1 cellular context compared by ENCODE assay signal in genomic region chr17:75524971-75525805, GRCh38.
A peak's percentile ranks its signal among the peaks of the same experiment; 100 is the strongest.
TF ChIP-seq lines count a peak whose summit lies in the region.

Gene LLGL2, plus strand, starts transcription at chr17:75525697. Its CDS starts 17,730 bp downstream, at chr17:75543427.

TF ChIP-seq in HepG2, 621 proteins besides CTCF, POLR2A, EP300 and RAD21 (continued from another document and continues in another):
- TF ChIP-seq REL (CRISPR knock-in tag; conservative IDR thresholded peaks at IDR 0.05) (no peak), ZNF784 (CRISPR knock-in tag; IDR thresholded peaks at IDR 0.05; ENCODE audit: borderline replicate concordance) (no peak), JUN (CRISPR knock-in tag; IDR thresholded peaks at IDR 0.05) (no peak), FLYWCH1 (CRISPR knock-in tag; IDR thresholded peaks at IDR 0.05) (peak; percentile 55; the same call in 1 of the 2 replicates), CCDC6 (CRISPR knock-in tag; IDR thresholded peaks at IDR 0.05) (peak; percentile 87; the same call in 1 of the 2 replicates), FOXA3 (CRISPR knock-in tag; IDR thresholded peaks at IDR 0.05) (peak; percentile 44), ZNF782 (CRISPR knock-in tag; IDR thresholded peaks at IDR 0.05; ENCODE audit: borderline replicate concordance) (peak; percentile 88; the same call in 1 of the 2 replicates), FOXO4 (CRISPR knock-in tag; conservative IDR thresholded peaks at IDR 0.05) (no peak), TOE1 (CRISPR knock-in tag; IDR thresholded peaks at IDR 0.05) (no peak), ZNF225 (CRISPR knock-in tag; IDR thresholded peaks at IDR 0.05) (no peak), BRCA1 (CRISPR knock-in tag; IDR thresholded peaks at IDR 0.05) (no peak), ZNF589 (CRISPR knock-in tag; conservative IDR thresholded peaks at IDR 0.05) (peak; percentile 70; the same call in 1 of the 2 replicates), RARG (CRISPR knock-in tag; IDR thresholded peaks at IDR 0.05; ENCODE audit: low read depth) (no peak), HIC2 (CRISPR knock-in tag; IDR thresholded peaks at IDR 0.05; ENCODE audit: low read depth) (peak; percentile 31; the same call in 1 of the 2 replicates), ZSCAN29 (CRISPR knock-in tag; conservative IDR thresholded peaks at IDR 0.05) (peak; percentile 67; the same call in 1 of the 2 replicates), RARA (CRISPR knock-in tag; IDR thresholded peaks at IDR 0.05) (peak; percentile 45; the same call in 1 of the 2 replicates), KLF6 (CRISPR knock-in tag; IDR thresholded peaks at IDR 0.05) (0 out of 2 replicates have a peak, but pooled peaks have one; percentile 33), ZNF652 (CRISPR knock-in tag; IDR thresholded peaks at IDR 0.05; ENCODE audit: borderline replicate concordance, low read depth) (no peak), ZNF768 (CRISPR knock-in tag; IDR thresholded peaks at IDR 0.05) (peak; percentile 97), ARID3A (IDR thresholded peaks at IDR 0.05; ENCODE audit: low read depth, low read length) (no peak), SP1 (IDR thresholded peaks at IDR 0.05) (no peak), SP1 (CRISPR knock-in tag; IDR thresholded peaks at IDR 0.05) (peak; percentile 49), ZNF580 (CRISPR knock-in tag; IDR thresholded peaks at IDR 0.05; ENCODE audit: borderline replicate concordance, low read depth) (peak; percentile 72; the same call in 1 of the 2 replicates), FOXK2 (IDR thresholded peaks at IDR 0.05) (no peak), ZNF180 (CRISPR knock-in tag; IDR thresholded peaks at IDR 0.05; ENCODE audit: borderline replicate concordance, low read depth) (peak; percentile 41; the same call in 1 of the 2 replicates), ETS1 (CRISPR knock-in tag; IDR thresholded peaks at IDR 0.05) (peak; percentile 95), NR2F6 (IDR thresholded peaks at IDR 0.05) (no peak), NR2F6 (CRISPR knock-in tag; IDR thresholded peaks at IDR 0.05) (no peak; the same call in 1 of the 2 replicates), DMTF1 (CRISPR knock-in tag; IDR thresholded peaks at IDR 0.05) (no peak), E2F5 (CRISPR knock-in tag; conservative IDR thresholded peaks at IDR 0.05) (peak; percentile 79; the same call in 1 of the 2 replicates), ZNF530 (CRISPR knock-in tag; IDR thresholded peaks at IDR 0.05; ENCODE audit: low read depth) (no peak), ZNF605 (CRISPR knock-in tag; IDR thresholded peaks at IDR 0.05) (0 out of 2 replicates have a peak, but pooled peaks have one; percentile 14), ZFP91 (CRISPR knock-in tag; IDR thresholded peaks at IDR 0.05; ENCODE audit: borderline replicate concordance) (peak; percentile 93; the same call in 1 of the 2 replicates), ZNF839 (CRISPR knock-in tag; IDR thresholded peaks at IDR 0.05; ENCODE audit: borderline replicate concordance) (peak; percentile 54; the same call in 1 of the 2 replicates), ZNF800 (CRISPR knock-in tag; IDR thresholded peaks at IDR 0.05) (peak; percentile 90), ZNF350 (CRISPR knock-in tag; IDR thresholded peaks at IDR 0.05; ENCODE audit: borderline replicate concordance, low read depth) (peak; percentile 72), ZNF276 (CRISPR knock-in tag; IDR thresholded peaks at IDR 0.05; ENCODE audit: low read depth) (0 out of 2 replicates have a peak, but pooled peaks have one; percentile 50), ZNF451 (CRISPR knock-in tag; IDR thresholded peaks at IDR 0.05) (no peak; the same call in 1 of the 2 replicates), ZNF766 (CRISPR knock-in tag; IDR thresholded peaks at IDR 0.05; ENCODE audit: borderline replicate concordance) (peak; percentile 75), CREB3 (CRISPR knock-in tag; IDR thresholded peaks at IDR 0.05) (peak; percentile 50; the same call in 1 of the 2 replicates), NONO (IDR thresholded peaks at IDR 0.05) (no peak), NONO (CRISPR knock-in tag; conservative IDR thresholded peaks at IDR 0.05) (peak; percentile 73), NR1H2 (CRISPR knock-in tag; IDR thresholded peaks at IDR 0.05; ENCODE audit: borderline replicate concordance, low read depth) (no peak), GLMP (CRISPR knock-in tag; IDR thresholded peaks at IDR 0.05; ENCODE audit: borderline replicate concordance) (no peak)
